Comparison of ENCODE assay signal across 30 cellular contexts in the genomic region with DNA sequence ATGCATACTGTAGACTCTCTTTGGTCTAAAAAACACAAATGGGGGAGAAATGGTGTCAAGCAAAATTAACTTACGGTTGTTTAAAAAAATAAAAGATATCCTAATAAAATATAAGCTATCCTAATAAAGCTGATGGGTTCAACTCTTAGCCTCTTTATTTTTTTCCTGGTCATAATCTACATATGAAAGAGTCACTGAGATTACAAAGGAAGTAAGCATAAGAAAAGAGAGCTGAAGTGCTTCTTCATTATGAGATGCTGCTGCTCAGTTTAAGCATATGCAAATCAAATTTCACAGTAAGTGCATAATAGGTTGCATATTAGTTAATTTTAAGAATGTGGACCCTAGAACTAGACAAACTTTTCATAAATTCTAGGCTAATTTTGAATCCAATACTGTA. TPM values are rescaled to one million over a fixed set of nuclear protein-coding genes. Genes with fewer than 3 reads are reported as not detected.
"Had no signal": no experiment of that assay in that cellular context is flagged by ENCODE, and none has a peak within 500 bp of the region (broad histone marks: within the 10 kb centered on the region; RNA-seq: fewer than 3 reads in every experiment).

No MANE protein-coding gene starts in this region.

- H3K27me3 ChIP-seq: brain microvascular endothelial cell had no signal

- ATAC-seq: activated naive CD8-positive, alpha-beta T cell treated with anti-CD3 and anti-CD28 coated beads, Interleukin-2, amount 50 U/mL, for 24 hours; activated T-cell treated with anti-CD3 and anti-CD28 coated beads, Interleukin-2, amount 50 U/mL, for 4 hours; K562; PC-3; Right ventricle myocardium inferior had no signal

- H3K9me3 Mint-ChIP-seq: activated CD4-positive, alpha-beta T cell treated with anti-CD3 and anti-CD28 coated beads, Interleukin-2, amount 10 ng/mL, durations not matched to agents 24 days and 14 days; activated naive CD4-positive, alpha-beta T cell treated with anti-CD3 and anti-CD28 coated beads for 36 hours; activated naive CD8-positive, alpha-beta T cell treated with anti-CD3 and anti-CD28 coated beads, Interleukin-2, amount 50 U/mL, for 24 hours; activated T-cell treated with anti-CD3 and anti-CD28 coated beads, Interleukin-2, amount 50 U/mL, for 4 hours; activated T-helper 1 cell treated with anti-CD3 and anti-CD28 coated beads, Interleukin-12 subunit alpha, Interleukin-12 subunit beta, Interleukin-2, Interleukin-4 antibody, amounts not matched to agents 30 ng/mL and 10 ng/mL and 1 ng/mL, durations not matched to agents 14 hours and 24 hours and 36 hours had no signal

- H3K4me3 ChIP-seq: K562 had no signal

- H3K27me3 Mint-ChIP-seq: activated CD4-positive, alpha-beta T cell treated with anti-CD3 and anti-CD28 coated beads, Interleukin-2, amount 10 ng/mL, durations not matched to agents 24 days and 14 days; activated naive CD8-positive, alpha-beta T cell; activated naive CD8-positive, alpha-beta T cell treated with anti-CD3 and anti-CD28 coated beads, Interleukin-2, amount 50 U/mL, for 24 hours had no signal

- H3K27ac ChIP-seq: brain microvascular endothelial cell, RWPE1, WERI-Rb-1 had no signal

- H3K4me3 Mint-ChIP-seq: activated CD4-positive, alpha-beta T cell treated with anti-CD3 and anti-CD28 coated beads, Interleukin-2, amount 10 ng/mL, durations not matched to agents 24 days and 14 days; activated naive CD4-positive, alpha-beta T cell treated with anti-CD3 and anti-CD28 coated beads for 36 hours; activated naive CD8-positive, alpha-beta T cell; activated naive CD8-positive, alpha-beta T cell treated with anti-CD3 and anti-CD28 coated beads, Interleukin-2, amount 50 U/mL, for 24 hours; activated T-cell treated with anti-CD3 and anti-CD28 coated beads, Interleukin-2, amount 50 U/mL, for 4 hours; activated T-helper 1 cell treated with anti-CD3 and anti-CD28 coated beads, Interleukin-12 subunit alpha, Interleukin-12 subunit beta, Interleukin-2, Interleukin-4 antibody, amounts not matched to agents 30 ng/mL and 10 ng/mL and 1 ng/mL, durations not matched to agents 14 hours and 24 hours and 36 hours had no signal

- DNase-seq: activated CD4-positive, alpha-beta T cell treated with anti-CD3 and anti-CD28 coated beads, Interleukin-2, amount 10 ng/mL, durations not matched to agents 24 days and 14 days; activated CD4-positive, alpha-beta T cell treated with anti-CD3 and anti-CD28 coated beads, Interleukin-2, amount 50 U/mL, for 4 hours; activated CD8-positive, alpha-beta memory T cell treated with anti-CD3 and anti-CD28 coated beads, Interleukin-2, amount 50 U/mL, for 4 hours; activated gamma-delta T cell treated with Interleukin-2 at 50 U/mL for 16 hours; activated naive CD4-positive, alpha-beta T cell treated with anti-CD3 and anti-CD28 coated beads for 36 hours; activated naive CD8-positive, alpha-beta T cell treated with anti-CD3 and anti-CD28 coated beads, Interleukin-2, amount 50 U/mL, for 24 hours; activated T-cell treated with anti-CD3 and anti-CD28 coated beads for 4 hours; activated T-cell treated with anti-CD3 and anti-CD28 coated beads, Interleukin-2, amount 50 U/mL, for 4 hours; anterior cingulate cortex; brain microvascular endothelial cell; central memory CD4-positive, alpha-beta T cell; NCI-H1105; NCI-H1436 treated with DMSO at 0.1 percent for 48 hours; NCI-H1694 treated with DMSO at 0.1 percent for 48 hours; NCI-H2029; NCI-H345; NCI-H524 treated with DMSO at 0.1 percent for 48 hours; PC-3; SIG-M5; SW 1271; T-helper 1 cell; T1000; WERI-Rb-1 had no signal

- H3K27ac Mint-ChIP-seq: activated CD4-positive, alpha-beta T cell treated with anti-CD3 and anti-CD28 coated beads, Interleukin-2, amount 10 ng/mL, durations not matched to agents 24 days and 14 days; activated naive CD4-positive, alpha-beta T cell treated with anti-CD3 and anti-CD28 coated beads for 36 hours; activated naive CD8-positive, alpha-beta T cell; activated naive CD8-positive, alpha-beta T cell treated with anti-CD3 and anti-CD28 coated beads, Interleukin-2, amount 50 U/mL, for 24 hours; activated T-helper 1 cell treated with anti-CD3 and anti-CD28 coated beads, Interleukin-12 subunit alpha, Interleukin-12 subunit beta, Interleukin-2, Interleukin-4 antibody, amounts not matched to agents 30 ng/mL and 10 ng/mL and 1 ng/mL, durations not matched to agents 14 hours and 24 hours and 36 hours had no signal

- FAIRE-seq: K562, RCC 7860 had no signal

RNA-seq across cellular contexts. Expression of a gene that starts 59.9 kb away (rescaled TPM):
- total RNA-seq: activated CD4-positive, alpha-beta T cell treated with anti-CD3 and anti-CD28 coated beads, Interleukin-2, amount 10 ng/mL, durations not matched to agents 24 days and 14 days; activated naive CD4-positive, alpha-beta T cell treated with anti-CD3 and anti-CD28 coated beads for 36 hours; activated T-cell treated with anti-CD3 and anti-CD28 coated beads, Interleukin-2, amount 50 U/mL, for 4 hours; activated T-helper 1 cell treated with anti-CD3 and anti-CD28 coated beads, Interleukin-12 subunit alpha, Interleukin-12 subunit beta, Interleukin-2, Interleukin-4 antibody, amounts not matched to agents 30 ng/mL and 10 ng/mL and 1 ng/mL, durations not matched to agents 14 hours and 24 hours and 36 hours; K562; T-helper 2 cell treated with Interferon-gamma antibody and Interleukin-4, amounts not matched to agents 100 ng/mL and 5 ng/mL, for 36 hours had no signal
- polyA plus RNA-seq: K562 had no signal
